8 cellular contexts compared by ENCODE assay signal in the genomic region with DNA sequence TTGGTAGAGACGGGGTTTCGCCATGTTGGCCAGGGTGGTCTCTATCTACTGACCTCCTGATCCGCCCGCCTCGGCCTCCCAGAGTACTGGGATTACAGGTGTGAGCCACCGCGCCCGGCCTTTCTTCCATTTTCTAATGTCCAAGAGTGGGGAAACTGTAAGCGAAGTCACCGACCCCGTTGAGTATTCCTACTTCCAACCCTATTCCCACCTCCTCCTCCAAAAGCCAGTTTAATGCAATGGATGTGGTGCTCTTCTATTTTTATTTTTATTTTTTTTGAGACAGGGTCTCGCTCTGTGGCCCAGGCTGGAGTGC. TPM values are rescaled to one million over a fixed set of nuclear protein-coding genes. Genes with fewer than 3 reads are reported as not detected.
DNase-seq lines count a peak whose midpoint lies in the region; ATAC-seq and TF ChIP-seq lines count a peak whose summit lies in the region.

No MANE protein-coding gene starts in this region.

- ATAC-seq in GM19455 (IDR thresholded peaks at IDR 0.05; ENCODE audit: unreplicated experiment) (no peak), GM19395 (IDR thresholded peaks at IDR 0.05; ENCODE audit: unreplicated experiment) (no peak), GM18873 (IDR thresholded peaks at IDR 0.05; ENCODE audit: low FRiP score, unreplicated experiment) (no peak)

- H2AFZ ChIP-seq in PC-9, result no peak overlapping the region

- intact Hi-C loops in PC-9 (cut with micrococcal nuclease; ENCODE audit: unreplicated experiment), result no loop called here

- TF ChIP-seq POLR2A in GM10847 (IDR thresholded peaks at IDR 0.05; ENCODE audit: extremely low read depth, insufficient read length), result peak; percentile 46

- H3K4me1 ChIP-seq in PC-9 (replicated peaks; ENCODE audit: insufficient read depth), result no peaks in the 10 kb centered on the region

- H3K27me3 ChIP-seq in PC-9 (ENCODE audit: insufficient read depth, low read depth), result no peaks in the 10 kb centered on the region

- DNase-seq in PC-9 (no peak), endothelial cell (ENCODE audit: low spot score) (no peak), retina (peak; percentile 38)
- DNase-seq in activated effector memory CD4-positive, alpha-beta T cell treated with Interleukin-2 at 50 U/mL for 16 hours, result no peak

- peaks cover 3% of the 10 kb centered on the region for H3K36me3 Mint-ChIP-seq in endothelial cell (ENCODE audit: low read depth, unreplicated experiment)

- peaks cover 6% of the 10 kb centered on the region; the same call in 1 of the 2 replicates for H3K79me2 ChIP-seq in PC-9 (ENCODE audit: low read depth)

- no TSS peak for BruUV-seq in PC-9 (replicated peaks; lab: Mats Ljungman, UMichigan)

- CTCF ChIA-PET in PC-9 (lab: Charles Lee), result no interaction called here

- H3K27ac ChIP-seq in PC-9, result no peak overlapping the region

- peaks cover 6% of the 10 kb centered on the region for H3K4me1 Mint-ChIP-seq in endothelial cell (ENCODE audit: unreplicated experiment)

- no peaks in the 10 kb centered on the region for H3K36me3 ChIP-seq in PC-9 (ENCODE audit: low read depth)

- H3F3A ChIP-seq in PC-9 (ENCODE audit: insufficient read depth, low read depth), result peaks cover 14% of the 10 kb centered on the region; the same call in 1 of the 2 replicates

- peaks cover 6% of the 10 kb centered on the region; the same call in 1 of the 2 replicates for H4K20me1 ChIP-seq in PC-9 (ENCODE audit: insufficient read depth)

- H3K4me2 ChIP-seq in PC-9, result peak overlapping the region; percentile 67; the same call in 1 of the 2 replicates

- H3K4me3 Mint-ChIP-seq in endothelial cell (ENCODE audit: unreplicated experiment), result peak overlapping the region; percentile 93

- H3K9me3 Mint-ChIP-seq in endothelial cell (ENCODE audit: unreplicated experiment), result no peaks in the 10 kb centered on the region

- H3K9me3 ChIP-seq in PC-9 (ENCODE audit: insufficient read depth, low read depth), result no peaks in the 10 kb centered on the region

- POLR2A ChIA-PET in PC-9 (lab: Charles Lee; ENCODE audit: unreplicated experiment), result no interaction called here

- peak overlapping the region; percentile 99 for H3K27ac Mint-ChIP-seq in endothelial cell (ENCODE audit: unreplicated experiment)

- H3K9me2 ChIP-seq in PC-9 (ENCODE audit: insufficient read depth), result no peaks in the 10 kb centered on the region

- TF ChIP-seq CTCF in PC-9 (conservative IDR thresholded peaks at IDR 0.05), result no peak
- TF ChIP-seq CTCF in endothelial cell (IDR thresholded peaks at IDR 0.05; ENCODE audit: unreplicated experiment), result no peak

- peaks cover 7% of the 10 kb centered on the region for H3K27me3 Mint-ChIP-seq in endothelial cell (ENCODE audit: unreplicated experiment)

- H3K4me3 ChIP-seq in PC-9, result no peak overlapping the region

RNA-seq across cellular contexts. Expression of gene RNU6-9, which starts 0.4 kb away (rescaled TPM):
- total RNA-seq in PC-9 (2021), result not detected in 2 replicates
- total RNA-seq in endothelial cell (ENCODE audit: unreplicated experiment), result not detected

RNA-seq across cellular contexts. Expression of gene MED16, which starts 0.7 kb away (rescaled TPM):
- total RNA-seq in PC-9 (2021) (54.7 and 63.8 TPM in 2 replicates), endothelial cell (ENCODE audit: unreplicated experiment) (66.5 TPM)

RNA-seq across cellular contexts. Expression of gene R3HDM4, which starts 19.3 kb away (rescaled TPM):
- total RNA-seq in PC-9 (2021) (55.8 and 57.5 TPM in 2 replicates), endothelial cell (ENCODE audit: unreplicated experiment) (40.6 TPM)

RNA-seq across cellular contexts. Expression of gene KISS1R, which starts 23.4 kb away (rescaled TPM):
- total RNA-seq in PC-9 (2021) (not detected in 2 replicates), endothelial cell (ENCODE audit: unreplicated experiment) (not detected)

RNA-seq across cellular contexts. Expression of gene ARID3A, which starts 32.1 kb away (rescaled TPM):
- 9.2 and 10.7 TPM in 2 replicates for total RNA-seq in PC-9 (2021)
- 108 TPM for total RNA-seq in endothelial cell (ENCODE audit: unreplicated experiment)
